In genomic region chr1:207793327-207793726, GRCh38 we compare ENCODE assay signal across 20 cellular contexts. TPM values are rescaled to one million over a fixed set of nuclear protein-coding genes. Genes with fewer than 3 reads are reported as not detected.
A peak's percentile ranks its signal among the peaks of the same experiment; 100 is the strongest.
DNase-seq lines count a peak whose midpoint lies in the region; ATAC-seq and TF ChIP-seq lines count a peak whose summit lies in the region.
"Had no signal": no experiment of that assay in that cellular context is flagged by ENCODE, and none has a peak within 500 bp of the region (broad histone marks: within the 10 kb centered on the region; RNA-seq: fewer than 3 reads in every experiment).

No MANE protein-coding gene starts in this region.

- no peak overlapping the region for H3K4me2 ChIP-seq in mammary epithelial cell (ENCODE audit: insufficient read depth, low read depth, low read length)
- H3K4me2 ChIP-seq: BLaER1 had no signal

- DNase-seq in MCF 10A (ENCODE audit: unreplicated experiment) (no peak), mammary epithelial cell (no peak), NCI-H524 treated with DMSO at 0.1 percent for 48 hours (lab: John Stamatoyannopoulos, UW) (peak; percentile 17), mesothelial cell of epicardium (ENCODE audit: low spot score in 2 of 2, unreplicated experiment in 2 of 2) (no peak), GM20000 (ENCODE audit: low spot score) (no peak), iPS-NIHi11 (ENCODE audit: low spot score) (no peak)
- DNase-seq: ACHN, EL, GF-D8, NCI-H1092 treated with DMSO at 0.1 percent for 48 hours, NCI-H2029 treated with DMSO at 0.1 percent for 48 hours, NCI-H2171, NCI-H345, OCI-M1, SJCRH30 had no signal

- BruUV-seq in MCF 10A (replicated peaks; lab: Mats Ljungman, UMichigan) = no TSS peak
- no TSS peak for BruUV-seq in mammary epithelial cell (replicated peaks; lab: Mats Ljungman, UMichigan)

- CTCF ChIA-PET in MCF 10A (lab: Yijun Ruan, JAX) (interaction anchor here (1.0 to 1.4 kb wide), 3 partner anchors 38 to 170 kb away, joined by 4 to 6 read pairs (median 4); no protein-coding TSS in a partner anchor), mammary epithelial cell (lab: Charles Lee; ENCODE audit: low non-redundant PET) (no interaction called here)

- H3K9ac ChIP-seq in mammary epithelial cell (ENCODE audit: insufficient read depth, low read length) = no peak overlapping the region
- H3K9ac ChIP-seq: BLaER1 had no signal

- no peaks in the 10 kb centered on the region for H4K20me1 ChIP-seq in mammary epithelial cell (ENCODE audit: insufficient read depth, low read length)

- H2AFZ ChIP-seq in mammary epithelial cell (ENCODE audit: low read depth, low read length) = no peak overlapping the region

- peaks cover 5% of the 10 kb centered on the region for H3K4me1 ChIP-seq in mammary epithelial cell (ENCODE audit: insufficient read depth, low read length)

- TF ChIP-seq CTCF in MCF 10A (IDR thresholded peaks at IDR 0.05; ENCODE audit: unreplicated experiment) = no peak
- no peak for TF ChIP-seq CTCF in mammary epithelial cell (conservative IDR thresholded peaks at IDR 0.05 in 1 of 2, IDR thresholded peaks at IDR 0.05 in 1 of 2; ENCODE audit: extremely low read depth in 1 of 2, insufficient read depth in 1 of 2, low read depth in 1 of 2, low read length in 2 of 2)
- no peak for TF ChIP-seq CTCF in mesothelial cell of epicardium (IDR thresholded peaks at IDR 0.05; ENCODE audit: unreplicated experiment)
- TF ChIP-seq CTCF in GM20000 (IDR thresholded peaks at IDR 0.05; ENCODE audit: extremely low read depth, missing control alignments) = no peak

- in situ Hi-C loops in mammary epithelial cell (cut with MboI; ENCODE audit: low sequenced_read_pairs in 2 of 2) = no loop called here

- dilution Hi-C loops in mammary epithelial cell (cut with HindIII; ENCODE audit: low sequenced_read_pairs) = no loop called here

- no peak for ATAC-seq in HG03439 (IDR thresholded peaks at IDR 0.05; ENCODE audit: unreplicated experiment)
- ATAC-seq: HepG2, K562 had no signal

- H3K27me3 Mint-ChIP-seq in MCF 10A (ENCODE audit: insufficient read depth, unreplicated experiment) (no peaks in the 10 kb centered on the region), mesothelial cell of epicardium (ENCODE audit: low read depth) (no peaks in the 10 kb centered on the region)

- H3K4me1 Mint-ChIP-seq in MCF 10A (ENCODE audit: insufficient read depth, unreplicated experiment) (peaks cover 21% of the 10 kb centered on the region), mesothelial cell of epicardium (peaks cover 53% of the 10 kb centered on the region)

- no peak overlapping the region for H3K4me3 Mint-ChIP-seq in MCF 10A (ENCODE audit: unreplicated experiment)
- no peak overlapping the region for H3K4me3 Mint-ChIP-seq in mesothelial cell of epicardium

- intact Hi-C loops in MCF 10A (cut with micrococcal nuclease) (no loop called here), mammary epithelial cell (cut with micrococcal nuclease) (loop anchor here (10.0 kb wide), 1 partner anchor 139 kb away; no protein-coding TSS in a partner anchor)

- H3K9me3 ChIP-seq in mammary epithelial cell (replicated peaks; ENCODE audit: insufficient read depth, low read length) = no peaks in the 10 kb centered on the region
- H3K9me3 ChIP-seq: BLaER1, SJCRH30 had no signal

- H3K36me3 ChIP-seq in mammary epithelial cell (ENCODE audit: insufficient read depth, low read length) = peaks cover 19% of the 10 kb centered on the region

- POLR2A ChIA-PET in MCF 10A (lab: Yijun Ruan, JAX) = interaction anchor here (1.0 to 1.2 kb wide), 4 partner anchors 20 to 41 kb away, joined by 3 to 7 read pairs (median 3); partner anchors contain the start of gene CD46

- no peaks in the 10 kb centered on the region for H3K79me2 ChIP-seq in mammary epithelial cell (ENCODE audit: insufficient read depth, low read length)

- H3K27ac ChIP-seq in mammary epithelial cell (ENCODE audit: insufficient read depth, low read depth, low read length) = no peak overlapping the region
- H3K27ac ChIP-seq: BLaER1, HL-60, SJCRH30 had no signal

- no peaks in the 10 kb centered on the region for H3K9me3 Mint-ChIP-seq in MCF 10A (ENCODE audit: unreplicated experiment)
- H3K9me3 Mint-ChIP-seq in mesothelial cell of epicardium = no peaks in the 10 kb centered on the region

- H3K27ac Mint-ChIP-seq in MCF 10A (ENCODE audit: low read depth, unreplicated experiment) (peak overlapping the region; percentile 36), mesothelial cell of epicardium (peak overlapping the region; percentile 21)

- H3K4me3 ChIP-seq in mammary epithelial cell (replicated peaks in 1 of 3; ENCODE audit: insufficient read depth in 1 of 3, low read depth in 2 of 3, low read length in 3 of 3) = no peak overlapping the region
- H3K4me3 ChIP-seq: BLaER1, K562, SJCRH30 had no signal

- H3K36me3 Mint-ChIP-seq in MCF 10A (ENCODE audit: insufficient read depth, unreplicated experiment) (peaks cover 77% of the 10 kb centered on the region), mesothelial cell of epicardium (peaks cover 5% of the 10 kb centered on the region)

- H3K27me3 ChIP-seq in mammary epithelial cell (ENCODE audit: insufficient read depth, low read length) = no peaks in the 10 kb centered on the region
- H3K27me3 ChIP-seq: BLaER1, SJCRH30 had no signal

RNA-seq across cellular contexts. Expression of gene CD46, which starts 41.5 kb away (rescaled TPM):
- total RNA-seq in MCF 10A (2022) (181 and 184 TPM in 2 replicates), mammary epithelial cell (100 to 1,000 TPM; 158 to 159 TPM), mesothelial cell of epicardium (223 to 228 TPM (median 224 TPM) in 3 replicates)
- polyA plus RNA-seq in mammary epithelial cell = 85.1 TPM
- polyA minus RNA-seq in mammary epithelial cell = 71.8 TPM
